1 cellular context compared by ENCODE assay signal in genomic region chr11:46533396-46534110, GRCh38.
TF ChIP-seq lines count a peak whose summit lies in the region.

No MANE protein-coding gene starts in this region.

TF ChIP-seq in K562, 482 proteins besides CTCF, POLR2A, EP300 and RAD21 (continued from another document):
- TF ChIP-seq, protein P1, sequence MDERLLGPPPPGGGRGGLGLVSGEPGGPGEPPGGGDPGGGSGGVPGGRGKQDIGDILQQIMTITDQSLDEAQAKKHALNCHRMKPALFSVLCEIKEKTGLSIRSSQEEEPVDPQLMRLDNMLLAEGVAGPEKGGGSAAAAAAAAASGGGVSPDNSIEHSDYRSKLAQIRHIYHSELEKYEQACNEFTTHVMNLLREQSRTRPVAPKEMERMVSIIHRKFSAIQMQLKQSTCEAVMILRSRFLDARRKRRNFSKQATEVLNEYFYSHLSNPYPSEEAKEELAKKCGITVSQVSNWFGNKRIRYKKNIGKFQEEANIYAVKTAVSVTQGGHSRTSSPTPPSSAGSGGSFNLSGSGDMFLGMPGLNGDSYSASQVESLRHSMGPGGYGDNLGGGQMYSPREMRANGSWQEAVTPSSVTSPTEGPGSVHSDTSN (CRISPR knock-in tag; IDR thresholded peaks at IDR 0.05; ENCODE audit: low read depth) = no peak
- TF ChIP-seq, protein P1 (tag; conservative IDR thresholded peaks at IDR 0.05; ENCODE audit: low read depth) = peak; percentile 89
- TF ChIP-seq BRF1 (IDR thresholded peaks at IDR 0.05; ENCODE audit: borderline replicate concordance, extremely low read depth, insufficient read length) (no peak), ZNF175 (CRISPR knock-in tag; IDR thresholded peaks at IDR 0.05; ENCODE audit: low read depth) (no peak), ZNF24 (IDR thresholded peaks at IDR 0.05) (peak; percentile 71)
- TF ChIP-seq, protein P2, sequence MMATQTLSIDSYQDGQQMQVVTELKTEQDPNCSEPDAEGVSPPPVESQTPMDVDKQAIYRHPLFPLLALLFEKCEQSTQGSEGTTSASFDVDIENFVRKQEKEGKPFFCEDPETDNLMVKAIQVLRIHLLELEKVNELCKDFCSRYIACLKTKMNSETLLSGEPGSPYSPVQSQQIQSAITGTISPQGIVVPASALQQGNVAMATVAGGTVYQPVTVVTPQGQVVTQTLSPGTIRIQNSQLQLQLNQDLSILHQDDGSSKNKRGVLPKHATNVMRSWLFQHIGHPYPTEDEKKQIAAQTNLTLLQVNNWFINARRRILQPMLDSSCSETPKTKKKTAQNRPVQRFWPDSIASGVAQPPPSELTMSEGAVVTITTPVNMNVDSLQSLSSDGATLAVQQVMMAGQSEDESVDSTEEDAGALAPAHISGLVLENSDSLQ (IDR thresholded peaks at IDR 0.05) = 0 out of 2 replicates have a peak, but pooled peaks have one; percentile 11
